Comparison of ENCODE assay signal across 24 cellular contexts in genomic region chr20:59105581-59105980, GRCh38. TPM values are rescaled to one million over a fixed set of nuclear protein-coding genes. Genes with fewer than 3 reads are reported as not detected.
"Had no signal": no experiment of that assay in that cellular context is flagged by ENCODE, and none has a peak within 500 bp of the region (broad histone marks: within the 10 kb centered on the region; RNA-seq: fewer than 3 reads in every experiment).

No MANE protein-coding gene starts in this region.

- H3K27ac ChIP-seq: colonic mucosa, hepatocyte, sigmoid colon, skin epidermis, stomach, thoracic aorta had no signal

- H3K4me3 ChIP-seq: colonic mucosa, hepatocyte, sigmoid colon, skin epidermis, stomach, thoracic aorta had no signal

- ATAC-seq: left colon; naive thymus-derived CD4-positive, alpha-beta T cell had no signal

- H3K36me3 Mint-ChIP-seq: naive thymus-derived CD4-positive, alpha-beta T cell; stimulated activated naive B cell treated with anti-CD40 and anti-IgM and Interleukin-4, amounts not matched to agents 10 μg/mL and 1 μg/mL and 100 μg/mL, for 72 hours; type B pancreatic cell had no signal

- H3K4me1 ChIP-seq: colonic mucosa, sigmoid colon, stomach had no signal

- H3K27ac Mint-ChIP-seq: endodermal cell; naive thymus-derived CD4-positive, alpha-beta T cell; nephron progenitor cell; stimulated activated naive B cell treated with anti-CD40 and anti-IgM and Interleukin-4, amounts not matched to agents 10 μg/mL and 1 μg/mL and 100 μg/mL, for 72 hours; type B pancreatic cell had no signal

- H3K9me3 Mint-ChIP-seq: endodermal cell; naive thymus-derived CD4-positive, alpha-beta T cell; nephron progenitor cell; type B pancreatic cell had no signal

- H3K27me3 Mint-ChIP-seq: type B pancreatic cell had no signal

- DNase-seq: colonic mucosa; effector CD4-positive, alpha-beta T cell; endodermal cell; erythroblast; foreskin melanocyte; head of caudate nucleus; left colon; naive thymus-derived CD4-positive, alpha-beta T cell; nephron progenitor cell; posterior cingulate gyrus; sigmoid colon; stimulated activated CD4-positive, alpha-beta T cell treated with anti-CD3 and anti-CD28 coated beads, Interleukin-2, amount 100 ng/mL, for 24 hours; stimulated activated CD4-positive, alpha-beta T cell treated with anti-CD3 and anti-CD28 coated beads, Interleukin-4, amount 100 ng/mL, for 4 hours; stimulated activated naive B cell treated with anti-CD40 and anti-IgM and Interleukin-4, amounts not matched to agents 10 μg/mL and 1 μg/mL and 100 μg/mL, for 72 hours; stomach; substantia nigra had no signal

- H3K27me3 ChIP-seq: colonic mucosa, stomach had no signal

- H3K9me3 ChIP-seq: colonic mucosa, sigmoid colon, stomach, thoracic aorta had no signal

- H3K36me3 ChIP-seq: colonic mucosa, sigmoid colon, stomach, thoracic aorta had no signal

- H3K4me3 Mint-ChIP-seq: endodermal cell; naive thymus-derived CD4-positive, alpha-beta T cell; nephron progenitor cell; stimulated activated naive B cell treated with anti-CD40 and anti-IgM and Interleukin-4, amounts not matched to agents 10 μg/mL and 1 μg/mL and 100 μg/mL, for 72 hours; type B pancreatic cell had no signal

RNA-seq across cellular contexts. Expression of gene ZNF831, which starts 58.0 kb away (rescaled TPM):
- total RNA-seq: endodermal cell, endothelial cell of umbilical vein, hepatocyte, kidney epithelial cell, osteocyte, pulmonary artery endothelial cell had no signal
- polyA plus RNA-seq: endothelial cell of umbilical vein, hepatocyte had no signal
